ENCODE assay signal across 18 cellular contexts in genomic region chr11:66265531-66266377, GRCh38. TPM values are rescaled to one million over a fixed set of nuclear protein-coding genes. Genes with fewer than 3 reads are reported as not detected.
"Had no signal": no experiment of that assay in that cellular context is flagged by ENCODE, and none has a peak within 500 bp of the region (broad histone marks: within the 10 kb centered on the region; RNA-seq: fewer than 3 reads in every experiment).

No MANE protein-coding gene starts in this region.

- H3K9me3 ChIP-seq: MG63, Peyer's patch had no signal

- ATAC-seq: activated T-helper 17 cell treated with anti-CD3 and anti-CD28 coated beads, Interleukin-2, amount 50 U/mL, for 72 hours had no signal

- DNase-seq: activated gamma-delta T cell; activated T-cell treated with anti-CD3 and anti-CD28 coated beads for 4 hours; amygdala; MG63; MV-4-11; NCI-H1092 treated with DMSO at 0.1 percent for 48 hours; NCI-H1436; NCI-H1694 treated with DMSO at 0.1 percent for 48 hours; NCI-H2029 treated with DMSO at 0.1 percent for 48 hours; NCI-H510A treated with DMSO at 0.1 percent for 48 hours; NK-92 treated with Interleukin-12 subunit alpha and Interleukin-12 subunit beta, amount 100 ng/mL, for 24 hours; Peyer's patch; SHP77 treated with DMSO at 0.1 percent for 48 hours had no signal

- H3K4me3 ChIP-seq: MG63 had no signal

- H3K27me3 ChIP-seq: MG63, Peyer's patch had no signal

RNA-seq across cellular contexts. Expression of gene CNIH2, which starts 12.2 kb away (rescaled TPM):
- total RNA-seq: Peyer's patch had no signal

RNA-seq across cellular contexts. Expression of gene TMEM151A, which starts 25.9 kb away (rescaled TPM):
- total RNA-seq: activated CD4-positive, alpha-beta memory T cell treated with anti-CD3 and anti-CD28 coated beads for 36 hours; activated CD4-positive, alpha-beta T cell treated with anti-CD3 and anti-CD28 coated beads, Interleukin-2, amount 10 ng/mL, durations not matched to agents 7 days and 5 days; activated CD8-positive, alpha-beta memory T cell treated with anti-CD3 and anti-CD28 coated beads for 36 hours; activated naive CD4-positive, alpha-beta T cell treated with anti-CD3 and anti-CD28 coated beads for 36 hours; activated T-helper 17 cell treated with anti-CD3 and anti-CD28 coated beads, Interleukin-2, amount 50 U/mL, for 72 hours had no signal
